In the genomic region with DNA sequence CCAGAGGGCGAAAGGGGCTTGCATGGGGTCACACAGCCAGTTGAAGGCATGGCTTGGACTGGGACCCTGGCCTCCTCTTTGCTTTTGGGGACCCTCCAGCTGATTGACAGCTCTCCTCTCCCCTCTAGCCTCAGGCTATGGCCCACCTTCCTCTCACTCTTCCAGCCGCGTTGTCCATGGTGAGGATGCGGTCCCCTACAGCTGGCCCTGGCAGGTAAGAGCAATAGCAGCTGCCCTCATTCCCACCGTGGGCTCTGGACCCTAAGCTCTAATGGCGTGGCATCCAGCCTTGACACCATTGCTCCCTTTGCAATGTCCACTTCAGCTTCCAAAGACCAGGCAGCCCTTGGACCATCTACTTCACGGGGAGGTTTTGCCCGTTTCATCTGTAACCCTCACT, we compare ENCODE assay signal across 13 cellular contexts. TPM values are rescaled to one million over a fixed set of nuclear protein-coding genes. Genes with fewer than 3 reads are reported as not detected.
"Had no signal": no experiment of that assay in that cellular context is flagged by ENCODE, and none has a peak within 500 bp of the region (broad histone marks: within the 10 kb centered on the region; RNA-seq: fewer than 3 reads in every experiment).

No MANE protein-coding gene starts in this region.

RNA-seq across cellular contexts. Expression of a gene that starts 1.4 kb away (rescaled TPM):
- total RNA-seq: activated B cell treated with CpG ODN at 0.5 μM for 24 hours; activated CD4-positive, alpha-beta memory T cell treated with anti-CD3 and anti-CD28 coated beads for 36 hours; activated CD4-positive, alpha-beta memory T cell treated with anti-CD3 and anti-CD28 coated beads, Interleukin-2, amount 10 ng/mL, durations not matched to agents 7 days and 5 days; activated CD4-positive, alpha-beta T cell treated with anti-CD3 and anti-CD28 coated beads for 36 hours; activated CD4-positive, alpha-beta T cell treated with anti-CD3 and anti-CD28 coated beads, Interleukin-2, amount 10 ng/mL, durations not matched to agents 24 days and 14 days; activated CD4-positive, alpha-beta T cell treated with anti-CD3 and anti-CD28 coated beads, Interleukin-2, amount 10 ng/mL, durations not matched to agents 7 days and 5 days; activated CD8-positive, alpha-beta memory T cell treated with anti-CD3 and anti-CD28 coated beads for 36 hours; activated CD8-positive, alpha-beta memory T cell treated with anti-CD3 and anti-CD28 coated beads, Interleukin-2, amount 10 ng/mL, durations not matched to agents 7 days and 5 days; activated CD8-positive, alpha-beta T cell treated with anti-CD3 and anti-CD28 coated beads for 36 hours; activated CD8-positive, alpha-beta T cell treated with anti-CD3 and anti-CD28 coated beads, Interleukin-2, amount 10 ng/mL, durations not matched to agents 7 days and 5 days; T-helper 1 cell treated with Interleukin-12 subunit alpha and Interleukin-12 subunit beta and Interleukin-4 antibody, amounts not matched to agents 30 ng/mL and 1 ng/mL, for 36 hours; T-helper 17 cell; T-helper 2 cell treated with Interferon-gamma antibody and Interleukin-4, amounts not matched to agents 100 ng/mL and 5 ng/mL, for 36 hours had no signal

RNA-seq across cellular contexts. Expression of a gene that starts 26.1 kb away (rescaled TPM):
- total RNA-seq: activated B cell treated with CpG ODN at 0.5 μM for 24 hours; activated CD4-positive, alpha-beta memory T cell treated with anti-CD3 and anti-CD28 coated beads for 36 hours; activated CD4-positive, alpha-beta memory T cell treated with anti-CD3 and anti-CD28 coated beads, Interleukin-2, amount 10 ng/mL, durations not matched to agents 7 days and 5 days; activated CD4-positive, alpha-beta T cell treated with anti-CD3 and anti-CD28 coated beads for 36 hours; activated CD4-positive, alpha-beta T cell treated with anti-CD3 and anti-CD28 coated beads, Interleukin-2, amount 10 ng/mL, durations not matched to agents 24 days and 14 days; activated CD4-positive, alpha-beta T cell treated with anti-CD3 and anti-CD28 coated beads, Interleukin-2, amount 10 ng/mL, durations not matched to agents 7 days and 5 days; activated CD8-positive, alpha-beta memory T cell treated with anti-CD3 and anti-CD28 coated beads for 36 hours; activated CD8-positive, alpha-beta memory T cell treated with anti-CD3 and anti-CD28 coated beads, Interleukin-2, amount 10 ng/mL, durations not matched to agents 7 days and 5 days; activated CD8-positive, alpha-beta T cell treated with anti-CD3 and anti-CD28 coated beads for 36 hours; activated CD8-positive, alpha-beta T cell treated with anti-CD3 and anti-CD28 coated beads, Interleukin-2, amount 10 ng/mL, durations not matched to agents 7 days and 5 days; T-helper 1 cell treated with Interleukin-12 subunit alpha and Interleukin-12 subunit beta and Interleukin-4 antibody, amounts not matched to agents 30 ng/mL and 1 ng/mL, for 36 hours; T-helper 17 cell; T-helper 2 cell treated with Interferon-gamma antibody and Interleukin-4, amounts not matched to agents 100 ng/mL and 5 ng/mL, for 36 hours had no signal
